ENCODE assay signal across 8 cellular contexts in genomic region chr17:40963838-40964237, GRCh38. TPM values are rescaled to one million over a fixed set of nuclear protein-coding genes. Genes with fewer than 3 reads are reported as not detected.
A peak's percentile ranks its signal among the peaks of the same experiment; 100 is the strongest.
DNase-seq lines count a peak whose midpoint lies in the region; ATAC-seq, FAIRE-seq and TF ChIP-seq lines count a peak whose summit lies in the region.

No MANE protein-coding gene starts in this region.

- WGBS in gastroesophageal sphincter (ENCODE audit: low coverage in 1 of 2), 2 donors, result 50 to 53% methylated on average over 1 of the region's 1 CpG

- H3K4me3 ChIP-seq in right atrium auricular region (no peak overlapping the region), gastroesophageal sphincter (no peak overlapping the region), uterus (no peak overlapping the region)

- ATAC-seq in left cardiac atrium, result no peak
- no peak for ATAC-seq in gastroesophageal sphincter
- ATAC-seq in HG03457 (IDR thresholded peaks at IDR 0.05; ENCODE audit: unreplicated experiment), result no peak
- ATAC-seq in GM21515 (IDR thresholded peaks at IDR 0.05; ENCODE audit: unreplicated experiment), result no peak

- TF ChIP-seq POLR2A in gastroesophageal sphincter (IDR thresholded peaks at IDR 0.05), result no peak
- TF ChIP-seq POLR2A in uterus (IDR thresholded peaks at IDR 0.05), result no peak
- no peak for TF ChIP-seq POLR2A in GM12892 (IDR thresholded peaks at IDR 0.05; ENCODE audit: low read depth, low read length)

- no peaks in the 10 kb centered on the region for H3K27me3 ChIP-seq in right atrium auricular region
- peaks cover 13% of the 10 kb centered on the region for H3K27me3 ChIP-seq in gastroesophageal sphincter
- H3K27me3 ChIP-seq in uterus, result no peaks in the 10 kb centered on the region

- intact Hi-C loops in left cardiac atrium (cut with DNase I) (no loop called here), uterus (cut with DNase I; ENCODE audit: low total_unique reads) (no loop called here)

- H3K4me1 ChIP-seq in right atrium auricular region (no peaks in the 10 kb centered on the region), gastroesophageal sphincter (no peaks in the 10 kb centered on the region), uterus (no peaks in the 10 kb centered on the region)

- TF ChIP-seq CTCF in right atrium auricular region (IDR thresholded peaks at IDR 0.05) (peak; percentile 47 to 57), gastroesophageal sphincter (IDR thresholded peaks at IDR 0.05) (peak; percentile 14 to 43 (median 24)), uterus (IDR thresholded peaks at IDR 0.05) (peak in 3 of 4 experiments; percentile 32 to 48 (median 46))

- FAIRE-seq in RCC 7860 (lab: Jason Lieb, UNC) (peak; percentile 4), GM12892 (lab: Jason Lieb, UNC) (no peak)

- H3K9me3 ChIP-seq in right atrium auricular region (peaks cover 0 to 3% of the 10 kb centered on the region in 2 donors), gastroesophageal sphincter (no peaks in the 10 kb centered on the region), uterus (no peaks in the 10 kb centered on the region)

- H3K36me3 ChIP-seq in right atrium auricular region (no peaks in the 10 kb centered on the region), gastroesophageal sphincter (no peaks in the 10 kb centered on the region), uterus (no peaks in the 10 kb centered on the region)

- DNase-seq in right atrium auricular region (ENCODE audit: low spot score) (no peak), left cardiac atrium (no peak), RCC 7860 (ENCODE audit: low spot score) (peak; percentile 27), uterus (no peak), GM12892 (ENCODE audit: insufficient read length) (no peak)

- no peak for TF ChIP-seq EP300 in gastroesophageal sphincter (IDR thresholded peaks at IDR 0.05)

- H3K27ac ChIP-seq in right atrium auricular region, result no peak overlapping the region
- H3K27ac ChIP-seq in gastroesophageal sphincter, result no peak overlapping the region
- no peak overlapping the region for H3K27ac ChIP-seq in uterus

RNA-seq across cellular contexts. Expression of gene KRT39, which starts 2.9 kb away (rescaled TPM):
- not detected for total RNA-seq in right atrium auricular region
- total RNA-seq in left cardiac atrium, result not detected
- not detected for total RNA-seq in gastroesophageal sphincter
- not detected for total RNA-seq in uterus
- polyA plus RNA-seq in GM12892 (2012; ENCODE audit: missing spikeins), result not detected

RNA-seq across cellular contexts. Expression of gene KRT40, which starts 20.3 kb away (rescaled TPM):
- total RNA-seq in right atrium auricular region (not detected), left cardiac atrium (not detected), gastroesophageal sphincter (not detected), uterus (under 1 TPM in 1 of 4 donors, not detected in 3; 0.21 TPM)
- not detected for polyA plus RNA-seq in GM12892 (2012; ENCODE audit: missing spikeins)

RNA-seq across cellular contexts. Expression of gene KRT23, which starts 26.4 kb away (rescaled TPM):
- total RNA-seq in right atrium auricular region, result not detected
- under 1 TPM in 1 of 2 donors, not detected in 1; 0.29 TPM for total RNA-seq in left cardiac atrium
- total RNA-seq in gastroesophageal sphincter, result 1 to 10 TPM in 1 of 4 donors, not detected in 3; 6.1 TPM
- 1 to 10 TPM in 1 of 4 donors, under 1 TPM in 1, not detected in 2; 0.79 to 3.1 TPM for total RNA-seq in uterus
- not detected for polyA plus RNA-seq in GM12892 (2012; ENCODE audit: missing spikeins)

RNA-seq across cellular contexts. Expression of gene KRTAP3-3, which starts 30.1 kb away (rescaled TPM):
- total RNA-seq in right atrium auricular region, result not detected
- not detected for total RNA-seq in left cardiac atrium
- not detected for total RNA-seq in gastroesophageal sphincter
- total RNA-seq in uterus, result not detected
- polyA plus RNA-seq in GM12892 (2012; ENCODE audit: missing spikeins), result not detected

RNA-seq across cellular contexts. Expression of gene KRTAP3-2, which starts 35.9 kb away (rescaled TPM):
- total RNA-seq in right atrium auricular region (not detected), left cardiac atrium (not detected), gastroesophageal sphincter (not detected), uterus (not detected)
- polyA plus RNA-seq in GM12892 (2012; ENCODE audit: missing spikeins), result not detected
